Comparison of ENCODE assay signal across 1 cellular context in genomic region chr3:97825101-97825500, GRCh38.
TF ChIP-seq lines count a peak whose summit lies in the region.

No MANE protein-coding gene starts in this region.

TF ChIP-seq in IMR-90, 13 proteins besides CTCF, POLR2A, EP300 and RAD21 (continued from another document):
- no peak for TF ChIP-seq USF2 (IDR thresholded peaks at IDR 0.05; ENCODE audit: low read depth, low read length)
